In genomic region chr1:20359451-20360330, GRCh38 we compare ENCODE assay signal across 11 cellular contexts.
DNase-seq lines count a peak whose midpoint lies in the region; ATAC-seq and TF ChIP-seq lines count a peak whose summit lies in the region.
"Had no signal": no experiment of that assay in that cellular context is flagged by ENCODE, and none has a peak within 500 bp of the region (broad histone marks: within the 10 kb centered on the region; RNA-seq: fewer than 3 reads in every experiment).

No MANE protein-coding gene starts in this region.

- POLR2A ChIA-PET in activated CD4-positive, alpha-beta memory T cell treated with anti-CD3 and anti-CD28 coated beads for 36 hours (lab: Charles Lee): no interaction called here

- no peaks in the 10 kb centered on the region for H4K20me1 ChIP-seq in smooth muscle cell (ENCODE audit: low read depth)

- peak; percentile 25 for DNase-seq in DMS53 (lab: John Stamatoyannopoulos, UW)
- no peak for DNase-seq in DMS53 treated with DMSO at 0.1 percent for 48 hours (lab: John Stamatoyannopoulos, UW; ENCODE audit: unreplicated experiment)
- DNase-seq in activated CD4-positive, alpha-beta memory T cell treated with anti-CD3 and anti-CD28 coated beads for 36 hours: peak; percentile 83
- DNase-seq in left ventricle myocardium superior: no peak
- peak in 2 of 3 experiments; percentile 23 to 24 for DNase-seq in stimulated activated CD4-positive, alpha-beta T cell treated with anti-CD3 and anti-CD28 coated beads, TNF-alpha, amount 100 ng/mL, for 4 hours (ENCODE audit: low read depth in 3 of 3)
- no peak for DNase-seq in smooth muscle cell (lab: John Stamatoyannopoulos, UW; ENCODE audit: unreplicated experiment)
- DNase-seq in head of caudate nucleus: no peak
- DNase-seq: 8988T, tibial artery had no signal

- no peak overlapping the region for H2AFZ ChIP-seq in smooth muscle cell (ENCODE audit: low read depth)

- H3K4me3 Mint-ChIP-seq in activated CD4-positive, alpha-beta memory T cell treated with anti-CD3 and anti-CD28 coated beads for 36 hours: no peak overlapping the region

- CTCF ChIA-PET in activated CD4-positive, alpha-beta memory T cell treated with anti-CD3 and anti-CD28 coated beads for 36 hours (lab: Charles Lee): interaction anchor here (0.8 to 1.2 kb wide), 3 partner anchors 19 to 385 kb away, joined by 3 read pairs; no protein-coding TSS in a partner anchor

- H3K27ac ChIP-seq in smooth muscle cell (ENCODE audit: low read depth): no peak overlapping the region
- H3K27ac ChIP-seq: tibial artery had no signal

- no peak for TF ChIP-seq CTCF in smooth muscle cell (IDR thresholded peaks at IDR 0.05; ENCODE audit: borderline replicate concordance, insufficient read depth, poor library complexity, severe bottlenecking)

- H3K36me3 ChIP-seq in smooth muscle cell (ENCODE audit: low read depth): no peaks in the 10 kb centered on the region
- H3K36me3 ChIP-seq: prostate gland, tibial artery had no signal

- ATAC-seq in left ventricle myocardium superior (peak; percentile 9), HG03045 (IDR thresholded peaks at IDR 0.05; ENCODE audit: unreplicated experiment) (no peak)

- H3K9ac ChIP-seq in smooth muscle cell (ENCODE audit: low read depth): no peak overlapping the region

- H3K79me2 ChIP-seq in smooth muscle cell (ENCODE audit: low read depth): no peaks in the 10 kb centered on the region

- H3F3A ChIP-seq in smooth muscle cell (ENCODE audit: low read depth): no peaks in the 10 kb centered on the region

- H3K27ac Mint-ChIP-seq in activated CD4-positive, alpha-beta memory T cell treated with anti-CD3 and anti-CD28 coated beads for 36 hours: no peak overlapping the region

- intact Hi-C loops in activated CD4-positive, alpha-beta memory T cell treated with anti-CD3 and anti-CD28 coated beads for 36 hours (cut with micrococcal nuclease): loop anchor here (1.0 kb wide), 2 partner anchors 37 to 137 kb away; no protein-coding TSS in a partner anchor
- intact Hi-C loops in left ventricle myocardium superior (cut with micrococcal nuclease) (no loop called here), head of caudate nucleus (cut with DNase I) (loop anchor here (5.0 to 10.0 kb wide), 2 partner anchors 133 to 145 kb away; no protein-coding TSS in a partner anchor)

- H3K4me2 ChIP-seq in smooth muscle cell: no peak overlapping the region

- no peaks in the 10 kb centered on the region for H3K36me3 Mint-ChIP-seq in activated CD4-positive, alpha-beta memory T cell treated with anti-CD3 and anti-CD28 coated beads for 36 hours

- H3K27me3 Mint-ChIP-seq in activated CD4-positive, alpha-beta memory T cell treated with anti-CD3 and anti-CD28 coated beads for 36 hours: peaks cover 49% of the 10 kb centered on the region

- peaks cover 38% of the 10 kb centered on the region for H3K27me3 ChIP-seq in smooth muscle cell (ENCODE audit: low read depth)

- no peak overlapping the region for H3K4me3 ChIP-seq in smooth muscle cell
- H3K4me3 ChIP-seq: prostate gland, tibial artery had no signal

- H3K9me3 ChIP-seq in smooth muscle cell (replicated peaks; ENCODE audit: low read depth): no peaks in the 10 kb centered on the region
- H3K9me3 ChIP-seq: prostate gland, tibial artery had no signal

- H3K9me3 Mint-ChIP-seq in activated CD4-positive, alpha-beta memory T cell treated with anti-CD3 and anti-CD28 coated beads for 36 hours: no peaks in the 10 kb centered on the region

- peaks cover 16% of the 10 kb centered on the region for H3K4me1 Mint-ChIP-seq in activated CD4-positive, alpha-beta memory T cell treated with anti-CD3 and anti-CD28 coated beads for 36 hours (ENCODE audit: low read depth)

- 83% methylated on average over 15 of the region's 15 CpGs for WGBS in smooth muscle cell (ENCODE audit: low lambda C conversion rate)

- no peaks in the 10 kb centered on the region for H3K4me1 ChIP-seq in smooth muscle cell (ENCODE audit: low read depth)

Comparison
In these comparisons a context has a peak if more than half of its experiments do, and no peak if none do; other contexts are left out.
1. DNase-seq: peak in DMS53 (single experiment), activated CD4-positive, alpha-beta memory T cell treated with anti-CD3 and anti-CD28 coated beads for 36 hours (single experiment) and stimulated activated CD4-positive, alpha-beta T cell treated with anti-CD3 and anti-CD28 coated beads, TNF-alpha, amount 100 ng/mL, for 4 hours (2 of 3); none in DMS53 treated with DMSO at 0.1 percent for 48 hours (single experiment), left ventricle myocardium superior (single experiment), smooth muscle cell (single experiment) and head of caudate nucleus (0 of 42).